ENCODE assay signal across 20 cellular contexts in genomic region chr7:132317856-132318255, GRCh38.
DNase-seq lines count a peak whose midpoint lies in the region; ATAC-seq, FAIRE-seq and TF ChIP-seq lines count a peak whose summit lies in the region.
"Had no signal": no experiment of that assay in that cellular context is flagged by ENCODE, and none has a peak within 500 bp of the region (broad histone marks: within the 10 kb centered on the region; RNA-seq: fewer than 3 reads in every experiment).

No MANE protein-coding gene starts in this region.

- H3K9me3 Mint-ChIP-seq in activated CD8-positive, alpha-beta memory T cell treated with anti-CD3 and anti-CD28 coated beads, Interleukin-2, amount 10 ng/mL, durations not matched to agents 7 days and 5 days (ENCODE audit: low read depth), result peaks cover 6% of the 10 kb centered on the region

- H3K18ac ChIP-seq in H1 (ENCODE audit: extremely low read depth, low read length) (no peak overlapping the region), neuronal stem cell (ENCODE audit: low read length) (no peak overlapping the region)

- no peaks in the 10 kb centered on the region for H3K36me3 Mint-ChIP-seq in activated CD8-positive, alpha-beta memory T cell treated with anti-CD3 and anti-CD28 coated beads, Interleukin-2, amount 10 ng/mL, durations not matched to agents 7 days and 5 days

- H3K4ac ChIP-seq in H1 (replicated peaks; ENCODE audit: insufficient read length, low read depth, low read length) (no peak overlapping the region), neuronal stem cell (ENCODE audit: low read length) (no peak overlapping the region)

- H3K9ac ChIP-seq in H1 (replicated peaks in 1 of 4; ENCODE audit: extremely low read depth in 1 of 4, low read depth in 3 of 4, low read length in 3 of 4), result no peak overlapping the region
- no peak overlapping the region for H3K9ac ChIP-seq in neuronal stem cell (ENCODE audit: low read depth, low read length, poor library complexity)

- intact Hi-C loops in left cardiac atrium (cut with DNase I) (loop anchor here (2.0 to 5.0 kb wide), 3 partner anchors 184 to 263 kb away; partner anchors contain the start of gene PLXNA4 (in 1 of the 2)), right cardiac atrium (cut with DNase I) (loop anchor here in 3 of 4 donors (5.0 kb wide), 3 partner anchors 179 to 264 kb away; partner anchors contain the start of gene PLXNA4 (in 2 of the 3))

- H2BK120ac ChIP-seq in H1 (replicated peaks; ENCODE audit: low read depth, low read length) (no peak overlapping the region), neuronal stem cell (ENCODE audit: low read depth, low read length) (no peak overlapping the region)

- H3K4me1 Mint-ChIP-seq in activated CD8-positive, alpha-beta memory T cell treated with anti-CD3 and anti-CD28 coated beads, Interleukin-2, amount 10 ng/mL, durations not matched to agents 7 days and 5 days, result peaks cover 20% of the 10 kb centered on the region

- FAIRE-seq in H1 (lab: Jason Lieb, UNC), result no peak

- POLR2A ChIA-PET in H1 (lab: Charles Lee; ENCODE audit: partially characterized antibody), result no interaction called here

- H3K56ac ChIP-seq in H1 (replicated peaks; ENCODE audit: insufficient read length, low read depth, low read length), result no peak overlapping the region

- H4K8ac ChIP-seq in H1 (ENCODE audit: extremely low read depth, insufficient read depth, low read length), result no peak overlapping the region
- no peak overlapping the region for H4K8ac ChIP-seq in neuronal stem cell (ENCODE audit: low read depth, low read length)

- 71% methylated on average over 6 of the region's 6 CpGs for WGBS in right cardiac atrium
- WGBS in H1 (ENCODE audit: extremely low coverage in 1 of 2, insufficient coverage in 1 of 2, insufficient read length in 1 of 2, insufficient replicate concordance in 2 of 2, low coverage in 1 of 2, low lambda C conversion rate in 2 of 2, missing lambda C conversion rate in 1 of 2), 2 experiments, result 94% methylated on average over 6 of the region's 6 CpGs; no CpG with 5 or more reads in 1 of the 2 experiments
- WGBS in neuronal stem cell (ENCODE audit: extremely low coverage in 2 of 2, insufficient read length in 2 of 2, insufficient replicate concordance in 1 of 2), 2 donors, result no CpG with 5 or more reads among the region's 6 CpGs

- TF ChIP-seq EP300 in H1 (IDR thresholded peaks at IDR 0.05; ENCODE audit: borderline replicate concordance in 1 of 2, low read depth in 2 of 2, low read length in 2 of 2), result no peak

- H3K14ac ChIP-seq in H1 (ENCODE audit: insufficient read length) (no peak overlapping the region), neuronal stem cell (ENCODE audit: low read length) (no peak overlapping the region)

- ATAC-seq in left cardiac atrium, result peak; percentile 24 to 38
- no peak for ATAC-seq in right cardiac atrium
- no peak for ATAC-seq in activated CD8-positive, alpha-beta memory T cell treated with anti-CD3 and anti-CD28 coated beads, Interleukin-2, amount 10 ng/mL, durations not matched to agents 7 days and 5 days

- CTCF ChIA-PET in H1 (lab: Charles Lee; ENCODE audit: partially characterized antibody), result interaction anchor here (1.0 to 2.9 kb wide), 15 partner anchors 9 to 373 kb away, joined by 3 to 30 read pairs (median 4); no protein-coding TSS in a partner anchor
- CTCF ChIA-PET in activated CD8-positive, alpha-beta memory T cell treated with anti-CD3 and anti-CD28 coated beads, Interleukin-2, amount 10 ng/mL, durations not matched to agents 7 days and 5 days (lab: Charles Lee), result interaction anchor here (0.7 to 7.6 kb wide), 9 partner anchors 32 to 301 kb away, joined by 3 to 114 read pairs (median 6); partner anchors contain the start of gene PLXNA4

- H2BK5ac ChIP-seq in H1 (ENCODE audit: low read depth, low read length), result no peak overlapping the region
- no peak overlapping the region for H2BK5ac ChIP-seq in neuronal stem cell (ENCODE audit: low read length)

- no peaks in the 10 kb centered on the region for H3K27me3 ChIP-seq in right cardiac atrium (ENCODE audit: control insufficient read depth, insufficient read depth)
- peaks cover 0 to 5% (median 0%) of the 10 kb centered on the region in 4 experiments; a peak in 2 of 7 replicates for H3K27me3 ChIP-seq in H1 (replicated peaks in 1 of 4; ENCODE audit: control insufficient read depth in 3 of 4, extremely low read depth in 1 of 4, insufficient read depth in 3 of 4, low read length in 3 of 4)
- H3K27me3 ChIP-seq in neuronal stem cell (ENCODE audit: control insufficient read depth in 3 of 3, insufficient read depth in 3 of 3, low read depth in 1 of 3, low read length in 3 of 3), result no peaks in the 10 kb centered on the region

- H3K36me3 ChIP-seq in H1 (ENCODE audit: control insufficient read depth in 2 of 4, insufficient read depth in 4 of 4, low read length in 3 of 4) (no peaks in the 10 kb centered on the region), neuronal stem cell (replicated peaks in 1 of 2; ENCODE audit: control insufficient read depth in 2 of 2, insufficient read depth in 2 of 2, low read length in 2 of 2) (no peaks in the 10 kb centered on the region)
- H3K36me3 ChIP-seq: HAP-1 had no signal

- H3K9me3 ChIP-seq in right cardiac atrium (ENCODE audit: control insufficient read depth, low read length) (no peaks in the 10 kb centered on the region), H1 (ENCODE audit: insufficient read depth in 2 of 2, low read depth in 1 of 2, low read length in 1 of 2) (peaks cover 0 to 2% of the 10 kb centered on the region in 2 experiments; a peak in 2 of 4 replicates), neuronal stem cell (replicated peaks in 1 of 2; ENCODE audit: control insufficient read depth in 2 of 2, insufficient read depth in 1 of 2, low read depth in 1 of 2, low read length in 2 of 2) (no peaks in the 10 kb centered on the region)
- H3K9me3 ChIP-seq: HAP-1 had no signal

- no peak overlapping the region for H3K4me3 Mint-ChIP-seq in activated CD8-positive, alpha-beta memory T cell treated with anti-CD3 and anti-CD28 coated beads, Interleukin-2, amount 10 ng/mL, durations not matched to agents 7 days and 5 days
- H3K4me3 Mint-ChIP-seq: CD4-positive, alpha-beta T cell had no signal

- H3K23me2 ChIP-seq in H1 (ENCODE audit: low read depth, low read length), result peaks cover 9% of the 10 kb centered on the region; the same call in 1 of the 2 replicates

- TF ChIP-seq CTCF in H1 (IDR thresholded peaks at IDR 0.05; ENCODE audit: control extremely low read depth in 1 of 3, insufficient read depth in 1 of 3, low read depth in 1 of 3, low read length in 3 of 3), result no peak

- H2BK20ac ChIP-seq in H1 (ENCODE audit: low read length), result no peak overlapping the region

- H3K4me3 ChIP-seq in right cardiac atrium (ENCODE audit: low read length) (no peak overlapping the region), H1 (ENCODE audit: extremely low read depth in 1 of 4, insufficient read depth in 2 of 4, low read depth in 3 of 4, low read length in 4 of 4) (no peak overlapping the region), neuronal stem cell (ENCODE audit: low read length in 2 of 2) (no peak overlapping the region)
- H3K4me3 ChIP-seq: HAP-1 had no signal

- H3K27ac ChIP-seq in right cardiac atrium (ENCODE audit: low read length) (no peak overlapping the region), H1 (ENCODE audit: low read depth, low read length) (no peak overlapping the region), neuronal stem cell (replicated peaks; ENCODE audit: low read length) (no peak overlapping the region)
- H3K27ac ChIP-seq: HL-60, RWPE1 had no signal

- peaks cover 56% of the 10 kb centered on the region for H3K27me3 Mint-ChIP-seq in activated CD8-positive, alpha-beta memory T cell treated with anti-CD3 and anti-CD28 coated beads, Interleukin-2, amount 10 ng/mL, durations not matched to agents 7 days and 5 days

- H3K79me2 ChIP-seq in H1 (ENCODE audit: control insufficient read depth in 1 of 2, insufficient read depth in 2 of 2, low read length in 2 of 2), result no peaks in the 10 kb centered on the region

- TF ChIP-seq RAD21 in H1 (IDR thresholded peaks at IDR 0.05 in 1 of 2, conservative IDR thresholded peaks at IDR 0.05 in 1 of 2; ENCODE audit: low read depth in 2 of 2, low read length in 2 of 2), result no peak

- H2AFZ ChIP-seq in H1 (ENCODE audit: low read length) (0 out of 2 replicates have a peak overlapping the region, but pooled peaks have one; percentile 66), neuronal stem cell (ENCODE audit: low read length) (no peak overlapping the region)

- H4K5ac ChIP-seq in H1 (ENCODE audit: insufficient read length, low read depth, low read length), result no peak overlapping the region

- H4K91ac ChIP-seq in H1 (replicated peaks; ENCODE audit: insufficient read length, low read length) (no peak overlapping the region), neuronal stem cell (ENCODE audit: low read depth, low read length, poor library complexity) (no peak overlapping the region)

- H2BK12ac ChIP-seq in H1 (ENCODE audit: low read depth, low read length) (peak overlapping the region; percentile 44; the same call in 1 of the 2 replicates), neuronal stem cell (ENCODE audit: low read length) (no peak overlapping the region)

- H3K4me1 ChIP-seq in right cardiac atrium (ENCODE audit: control insufficient read depth, insufficient read depth, low read length) (no peaks in the 10 kb centered on the region), H1 (replicated peaks in 1 of 4; ENCODE audit: control insufficient read depth in 3 of 4, insufficient read depth in 4 of 4, low read length in 3 of 4) (peaks cover 0 to 7% (median 3%) of the 10 kb centered on the region in 4 experiments; a peak in 2 of 7 replicates), neuronal stem cell (ENCODE audit: control insufficient read depth in 2 of 2, insufficient read depth in 1 of 2, low read depth in 1 of 2, low read length in 2 of 2) (peaks cover 0 to 5% of the 10 kb centered on the region in 2 donors)
- H3K4me1 ChIP-seq: HAP-1 had no signal

- DNase-seq in left cardiac atrium (no peak), right cardiac atrium (no peak), H1 (ENCODE audit: low read depth in 1 of 2, low spot score in 2 of 2) (no peak), neuronal stem cell (ENCODE audit: low spot score) (no peak), A172 (ENCODE audit: low spot score) (no peak), SHP77 treated with DMSO at 0.1 percent for 48 hours (lab: John Stamatoyannopoulos, UW) (no peak), T1000 (lab: John Stamatoyannopoulos, UW) (no peak)
- no peak for DNase-seq in activated CD8-positive, alpha-beta memory T cell treated with anti-CD3 and anti-CD28 coated beads, Interleukin-2, amount 10 ng/mL, durations not matched to agents 7 days and 5 days
- DNase-seq: CD4-positive, alpha-beta T cell; COR-L47; DMS79; KBM-7; NCI-H1092; NCI-H1436; NCI-H187 treated with DMSO at 0.1 percent for 48 hours; NCI-H524 treated with DMSO at 0.1 percent for 48 hours; SIG-M5 had no signal

- H3K4me2 ChIP-seq in H1 (ENCODE audit: insufficient read depth in 1 of 2, low read depth in 2 of 2, low read length in 2 of 2) (peak overlapping the region in 1 of 2 experiments; percentile 23; a peak in 1 of 4 replicates), neuronal stem cell (ENCODE audit: insufficient read depth, low read length, poor library complexity, severe bottlenecking) (no peak overlapping the region)

- no peaks in the 10 kb centered on the region for H4K20me1 ChIP-seq in H1 (replicated peaks in 1 of 2; ENCODE audit: control insufficient read depth in 1 of 2, insufficient read depth in 2 of 2, low read length in 2 of 2)

- H2AK5ac ChIP-seq in H1 (ENCODE audit: low read depth, low read length), result no peak overlapping the region
- H2AK5ac ChIP-seq in neuronal stem cell (ENCODE audit: low read depth, low read length), result peak overlapping the region; percentile 42

- H2BK15ac ChIP-seq in H1 (ENCODE audit: low read length) (peak overlapping the region; percentile 1; the same call in 1 of the 2 replicates), neuronal stem cell (ENCODE audit: low read length) (no peak overlapping the region)

- no peaks in the 10 kb centered on the region for H3K79me1 ChIP-seq in H1 (ENCODE audit: low read depth, low read length)
- H3K79me1 ChIP-seq in neuronal stem cell (ENCODE audit: low read depth, low read length), result no peaks in the 10 kb centered on the region

- H3K27ac Mint-ChIP-seq in activated CD8-positive, alpha-beta memory T cell treated with anti-CD3 and anti-CD28 coated beads, Interleukin-2, amount 10 ng/mL, durations not matched to agents 7 days and 5 days, result no peak overlapping the region
- H3K27ac Mint-ChIP-seq: CD4-positive, alpha-beta T cell had no signal

- H3K23ac ChIP-seq in H1 (ENCODE audit: insufficient read length) (no peak overlapping the region), neuronal stem cell (ENCODE audit: low read depth, low read length, poor library complexity) (no peak overlapping the region)

- no peak for TF ChIP-seq POLR2A in H1 (IDR thresholded peaks at IDR 0.05; ENCODE audit: control extremely low read depth in 1 of 2, low read depth in 2 of 2, low read length in 2 of 2)

Comparison
In these comparisons a context has a peak if more than half of its experiments do, and no peak if none do; other contexts are left out.
1. ATAC-seq: peak in left cardiac atrium (2 of 2); none in right cardiac atrium (0 of 2) and activated CD8-positive, alpha-beta memory T cell treated with anti-CD3 and anti-CD28 coated beads, Interleukin-2, amount 10 ng/mL, durations not matched to agents 7 days and 5 days (single experiment).